ENCODE assay signal across 15 cellular contexts in genomic region chr5:5432020-5432707, GRCh38. TPM values are rescaled to one million over a fixed set of nuclear protein-coding genes. Genes with fewer than 3 reads are reported as not detected.
DNase-seq lines count a peak whose midpoint lies in the region; ATAC-seq and TF ChIP-seq lines count a peak whose summit lies in the region.
"Had no signal": no experiment of that assay in that cellular context is flagged by ENCODE, and none has a peak within 500 bp of the region (broad histone marks: within the 10 kb centered on the region; RNA-seq: fewer than 3 reads in every experiment).

No MANE protein-coding gene starts in this region.

- H3K27me3 ChIP-seq in GM23248 (replicated peaks; ENCODE audit: insufficient read depth) (no peaks in the 10 kb centered on the region), psoas muscle (ENCODE audit: insufficient read depth in 3 of 3, low read length in 2 of 3) (no peaks in the 10 kb centered on the region)
- H3K27me3 ChIP-seq: heart left ventricle had no signal

- H3K27ac Mint-ChIP-seq in chondrocyte (ENCODE audit: unreplicated experiment) = peak overlapping the region; percentile 89

- 75% methylated on average over 4 of the region's 4 CpGs for WGBS in GM23248 (ENCODE audit: low coverage in 1 of 2, low lambda C conversion rate in 2 of 2, missing lambda C conversion rate in 2 of 2), 2 experiments
- WGBS in psoas muscle, 3 donors = 26 to 35% (median 32%) methylated on average over 4 of the region's 4 CpGs

- no peaks in the 10 kb centered on the region for H3K9me3 Mint-ChIP-seq in chondrocyte (ENCODE audit: low read depth)
- H3K9me3 Mint-ChIP-seq: activated naive CD4-positive, alpha-beta T cell treated with anti-CD3 and anti-CD28 coated beads, Interleukin-2, amount 50 U/mL, for 72 hours; CD4-positive, alpha-beta memory T cell had no signal

- H3K4me1 ChIP-seq in GM23248 (ENCODE audit: insufficient read depth) (peaks cover 28% of the 10 kb centered on the region), psoas muscle (peaks cover 53% of the 10 kb centered on the region)

- no peak overlapping the region for H2AFZ ChIP-seq in GM23248

- in situ Hi-C loops in GM23248 (cut with MboI) = no loop called here

- H4K20me1 ChIP-seq in GM23248 (ENCODE audit: insufficient read depth) = peaks cover 30% of the 10 kb centered on the region

- H3K4me3 Mint-ChIP-seq in chondrocyte (ENCODE audit: unreplicated experiment) = peak overlapping the region; percentile 26
- H3K4me3 Mint-ChIP-seq: CD4-positive, alpha-beta memory T cell had no signal

- H3F3A ChIP-seq in GM23248 (ENCODE audit: insufficient read depth) = peaks cover 13% of the 10 kb centered on the region; the same call in 1 of the 2 replicates

- H3K4me2 ChIP-seq in GM23248 (ENCODE audit: unreplicated experiment) = peak overlapping the region; percentile 50

- TF ChIP-seq CTCF in chondrocyte (IDR thresholded peaks at IDR 0.05) (no peak), psoas muscle (IDR thresholded peaks at IDR 0.05) (no peak)

- H3K27ac ChIP-seq in GM23248 (peak overlapping the region; percentile 37), psoas muscle (peak overlapping the region; percentile 60)
- H3K27ac ChIP-seq: heart left ventricle, left ventricle myocardium inferior had no signal

- H3K27me3 Mint-ChIP-seq in chondrocyte (ENCODE audit: low read depth) = no peaks in the 10 kb centered on the region
- H3K27me3 Mint-ChIP-seq: CD4-positive, alpha-beta memory T cell had no signal

- ATAC-seq in psoas muscle (peak; percentile 83 to 94 (median 88)), HG03175 (IDR thresholded peaks at IDR 0.05; ENCODE audit: unreplicated experiment) (no peak), HG03342 (IDR thresholded peaks at IDR 0.05; ENCODE audit: unreplicated experiment) (no peak)
- ATAC-seq: activated naive CD4-positive, alpha-beta T cell treated with anti-CD3 and anti-CD28 coated beads, Interleukin-2, amount 50 U/mL, for 72 hours; sciatic nerve had no signal

- H3K79me2 ChIP-seq in GM23248 (ENCODE audit: insufficient read depth) = peaks cover 100% of the 10 kb centered on the region

- H3K36me3 ChIP-seq in GM23248 (ENCODE audit: low read depth) (0 out of 2 replicates have a peak, but pooled peaks cover 2% of the 10 kb centered on the region), psoas muscle (ENCODE audit: insufficient read depth in 1 of 2, low read depth in 1 of 2) (peaks cover 0 to 7% of the 10 kb centered on the region in 2 donors)

- peaks cover 70% of the 10 kb centered on the region for H3K4me1 Mint-ChIP-seq in chondrocyte (ENCODE audit: low read depth)

- H3K4me3 ChIP-seq in GM23248 (peak overlapping the region; percentile 11; the same call in 1 of the 2 replicates), psoas muscle (no peak overlapping the region)
- H3K4me3 ChIP-seq: heart left ventricle, left ventricle myocardium inferior had no signal

- DNase-seq in GM23248 (peak; percentile 79), NCI-H226 (peak; percentile 52), chondrocyte (ENCODE audit: low spot score) (no peak), psoas muscle (no peak), SIG-M5 (lab: John Stamatoyannopoulos, UW) (no peak)
- DNase-seq: CD4-positive, alpha-beta memory T cell; heart left ventricle; left ventricle myocardium inferior; NCI-H1930; NCI-H748 treated with DMSO at 0.1 percent for 48 hours; substantia nigra had no signal

- peaks cover 2% of the 10 kb centered on the region for H3K36me3 Mint-ChIP-seq in chondrocyte (ENCODE audit: low read depth)

- no peak overlapping the region for H3K9ac ChIP-seq in GM23248

- H3K9me3 ChIP-seq in GM23248 (ENCODE audit: low read depth) (no peaks in the 10 kb centered on the region), psoas muscle (no peaks in the 10 kb centered on the region)
- H3K9me3 ChIP-seq: heart left ventricle, left ventricle myocardium inferior had no signal

- intact Hi-C loops in psoas muscle (cut with DNase I) = no loop called here

- H3K9me2 ChIP-seq in GM23248 (ENCODE audit: insufficient read depth) = no peaks in the 10 kb centered on the region; the same call in 1 of the 2 replicates

RNA-seq across cellular contexts. Expression of gene ICE1, which starts 9.7 kb away (rescaled TPM):
- 13.4 and 17.0 TPM in 2 replicates for total RNA-seq in GM23248 (2014; rRNA removed; shearing (Covaris generic))
- polyA plus RNA-seq in GM23248 (2016; fragmentation: Nextera tagmentation; extraction: Ambion mirVana) = 10.8 and 12.2 TPM in 2 replicates
- total RNA-seq in chondrocyte = 34.6 to 36.4 TPM (median 35.9 TPM) in 3 replicates
- 10 to 100 TPM; 25.2 to 33.6 (median 29.6) TPM for total RNA-seq in psoas muscle
- 10 to 100 TPM in 2 of 3 donors, 1 to 10 TPM in 1; 9.9 to 26.4 (median 15.7) TPM for polyA plus RNA-seq in psoas muscle

Comparison
In these comparisons a context has a peak if more than half of its experiments do, and no peak if none do; other contexts are left out.
1. DNase-seq: peak in GM23248 (single experiment) and NCI-H226 (single experiment); none in chondrocyte (single experiment), psoas muscle (0 of 2) and SIG-M5 (single experiment).
2. ATAC-seq: peak in psoas muscle (4 of 4); none in HG03175 (single experiment) and HG03342 (single experiment).